ENCODE assay signal across 1 cellular context in the genomic region with DNA sequence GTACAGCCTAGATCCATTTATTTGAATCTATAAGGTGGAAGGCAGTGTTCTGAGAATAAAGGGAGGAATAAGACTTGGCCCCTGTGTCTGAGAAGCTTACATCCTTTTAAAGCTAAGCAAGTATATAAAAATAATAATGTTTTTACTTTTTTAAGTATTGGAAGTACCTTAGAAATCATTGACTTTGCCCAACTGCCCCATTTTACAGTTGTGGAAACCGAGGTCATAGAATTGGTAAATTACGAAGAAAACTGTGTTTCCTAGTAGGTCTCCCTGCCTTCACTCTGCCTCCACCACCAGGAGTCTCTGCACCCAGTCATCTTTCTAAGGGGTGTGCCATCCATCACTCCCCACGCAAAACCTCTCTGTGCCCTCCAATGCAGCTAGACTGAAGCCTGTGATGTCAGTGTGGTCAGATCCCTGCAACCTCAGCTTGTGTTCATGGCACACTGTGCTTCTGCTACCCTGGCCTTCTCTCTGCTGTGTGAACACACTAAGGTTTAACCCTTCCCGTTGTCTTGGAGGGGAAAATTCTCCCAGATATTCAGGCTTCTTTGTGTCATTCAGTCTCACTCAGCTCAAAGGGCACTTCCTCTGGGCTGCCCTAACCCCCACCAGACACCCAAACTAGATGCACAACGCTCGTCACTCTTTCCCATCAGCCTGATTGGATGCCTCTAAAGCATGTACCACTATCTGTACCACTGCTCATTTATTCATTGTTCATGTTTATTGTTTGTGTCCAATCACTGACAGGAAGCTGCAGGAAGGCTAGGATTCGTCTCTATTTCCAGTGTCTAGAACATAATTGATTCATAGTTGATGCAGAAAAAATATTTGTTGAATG.
TF ChIP-seq lines count a peak whose summit lies in the region.

No MANE protein-coding gene starts in this region.

TF ChIP-seq in GM12878, 131 proteins besides CTCF, POLR2A, EP300 and RAD21:
- TF ChIP-seq FOXM1 (IDR thresholded peaks at IDR 0.05; ENCODE audit: low read depth, low read length) (no peak), CREM (IDR thresholded peaks at IDR 0.05; ENCODE audit: low read depth) (no peak), TCF7 (IDR thresholded peaks at IDR 0.05; ENCODE audit: borderline replicate concordance) (no peak), EGR1 (IDR thresholded peaks at IDR 0.05; ENCODE audit: borderline replicate concordance in 1 of 2, low read depth in 2 of 2, low read length in 2 of 2) (no peak), RUNX3 (IDR thresholded peaks at IDR 0.05; ENCODE audit: low read length) (no peak), NR2C2 (IDR thresholded peaks at IDR 0.05; ENCODE audit: borderline replicate concordance, control insufficient read depth, insufficient read length, low read depth) (no peak), RCOR1 (conservative IDR thresholded peaks at IDR 0.05; ENCODE audit: low read depth, low read length) (no peak), JUNB (IDR thresholded peaks at IDR 0.05) (no peak), TARDBP (IDR thresholded peaks at IDR 0.05; ENCODE audit: borderline replicate concordance) (no peak), SMAD5 (IDR thresholded peaks at IDR 0.05; ENCODE audit: low read depth) (no peak), ZNF687 (IDR thresholded peaks at IDR 0.05) (no peak), POLR2AphosphoS2 (IDR thresholded peaks at IDR 0.05; ENCODE audit: low read depth, low read length) (no peak), SP1 (IDR thresholded peaks at IDR 0.05; ENCODE audit: low read depth, low read length) (no peak), CEBPB (IDR thresholded peaks at IDR 0.05; ENCODE audit: borderline replicate concordance in 1 of 2, low read depth in 2 of 2, low read length in 2 of 2) (no peak), IRF5 (IDR thresholded peaks at IDR 0.05; ENCODE audit: borderline replicate concordance) (no peak), RFX5 (IDR thresholded peaks at IDR 0.05; ENCODE audit: low read depth, low read length) (no peak), CHD4 (IDR thresholded peaks at IDR 0.05) (no peak)
- TF ChIP-seq, protein P1, sequence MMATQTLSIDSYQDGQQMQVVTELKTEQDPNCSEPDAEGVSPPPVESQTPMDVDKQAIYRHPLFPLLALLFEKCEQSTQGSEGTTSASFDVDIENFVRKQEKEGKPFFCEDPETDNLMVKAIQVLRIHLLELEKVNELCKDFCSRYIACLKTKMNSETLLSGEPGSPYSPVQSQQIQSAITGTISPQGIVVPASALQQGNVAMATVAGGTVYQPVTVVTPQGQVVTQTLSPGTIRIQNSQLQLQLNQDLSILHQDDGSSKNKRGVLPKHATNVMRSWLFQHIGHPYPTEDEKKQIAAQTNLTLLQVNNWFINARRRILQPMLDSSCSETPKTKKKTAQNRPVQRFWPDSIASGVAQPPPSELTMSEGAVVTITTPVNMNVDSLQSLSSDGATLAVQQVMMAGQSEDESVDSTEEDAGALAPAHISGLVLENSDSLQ (IDR thresholded peaks at IDR 0.05), result no peak
